In genomic region chr13:98489446-98490194, GRCh38 we compare ENCODE assay signal across 1 cellular context.
TF ChIP-seq lines count a peak whose summit lies in the region.

No MANE protein-coding gene starts in this region.

TF ChIP-seq in IMR-90, 13 proteins besides CTCF, POLR2A, EP300 and RAD21:
- TF ChIP-seq FOS (IDR thresholded peaks at IDR 0.05; ENCODE audit: low read depth, low read length) (no peak), MXI1 (IDR thresholded peaks at IDR 0.05; ENCODE audit: borderline replicate concordance, low read depth, low read length) (no peak), NFE2L2 (IDR thresholded peaks at IDR 0.05; ENCODE audit: low read depth, low read length) (no peak), BHLHE40 (IDR thresholded peaks at IDR 0.05; ENCODE audit: low read depth, low read length) (no peak)
